19 cellular contexts compared by ENCODE assay signal in genomic region chr2:233365861-233366520, GRCh38. TPM values are rescaled to one million over a fixed set of nuclear protein-coding genes. Genes with fewer than 3 reads are reported as not detected.
A peak's percentile ranks its signal among the peaks of the same experiment; 100 is the strongest.
DNase-seq lines count a peak whose midpoint lies in the region; ATAC-seq, FAIRE-seq and TF ChIP-seq lines count a peak whose summit lies in the region.
"Had no signal": no experiment of that assay in that cellular context is flagged by ENCODE, and none has a peak within 500 bp of the region (broad histone marks: within the 10 kb centered on the region; RNA-seq: fewer than 3 reads in every experiment).

No MANE protein-coding gene starts in this region.

- H3K9me3 Mint-ChIP-seq in Caco-2 (ENCODE audit: unreplicated experiment): no peaks in the 10 kb centered on the region
- peaks cover 10% of the 10 kb centered on the region for H3K9me3 Mint-ChIP-seq in activated naive CD8-positive, alpha-beta T cell treated with anti-CD3 and anti-CD28 coated beads for 36 hours
- peaks cover 0 to 9% (median 4%) of the 10 kb centered on the region in 9 donors for H3K9me3 Mint-ChIP-seq in naive thymus-derived CD8-positive, alpha-beta T cell

- H3K9me3 ChIP-seq in BLaER1 (peaks cover 57% of the 10 kb centered on the region), Caco-2 (no peaks in the 10 kb centered on the region), HepG2 (ENCODE audit: low read length) (peaks cover 4% of the 10 kb centered on the region; the same call in 1 of the 2 replicates)

- peaks cover 55% of the 10 kb centered on the region for H4K20me1 ChIP-seq in BLaER1
- no peaks in the 10 kb centered on the region for H4K20me1 ChIP-seq in HepG2 (ENCODE audit: insufficient read depth, low read length)

- 95% methylated on average over 6 of the region's 6 CpGs for WGBS in HepG2 (ENCODE audit: low lambda C conversion rate)

- peaks cover 35% of the 10 kb centered on the region for H3K4me1 Mint-ChIP-seq in Caco-2 (ENCODE audit: low read depth, unreplicated experiment)
- peaks cover 51% of the 10 kb centered on the region for H3K4me1 Mint-ChIP-seq in activated naive CD8-positive, alpha-beta T cell treated with anti-CD3 and anti-CD28 coated beads for 36 hours
- H3K4me1 Mint-ChIP-seq in naive thymus-derived CD8-positive, alpha-beta T cell: peaks cover 32 to 85% (median 71%) of the 10 kb centered on the region in 4 donors

- peaks cover 37% of the 10 kb centered on the region for H3K79me2 ChIP-seq in HepG2 (ENCODE audit: insufficient read depth, low read length)

- H2AFZ ChIP-seq in HepG2 (ENCODE audit: low read length): no peak overlapping the region

- DNase-seq in Caco-2 (no peak), HepG2 (ENCODE audit: low spot score) (no peak), DMS114 treated with DMSO at 0.1 percent for 48 hours (lab: John Stamatoyannopoulos, UW; ENCODE audit: unreplicated experiment) (no peak)
- DNase-seq in activated naive CD8-positive, alpha-beta T cell treated with anti-CD3 and anti-CD28 coated beads for 36 hours: no peak
- no peak for DNase-seq in naive thymus-derived CD8-positive, alpha-beta T cell
- DNase-seq: effector CD4-positive, alpha-beta T cell; MG63; NCI-H146; SJCRH30; T-helper 2 cell; WERI-Rb-1 had no signal

- H3K27ac Mint-ChIP-seq in Caco-2 (ENCODE audit: unreplicated experiment): peak overlapping the region; percentile 36
- H3K27ac Mint-ChIP-seq in activated naive CD8-positive, alpha-beta T cell treated with anti-CD3 and anti-CD28 coated beads for 36 hours: peak overlapping the region; percentile 43
- H3K27ac Mint-ChIP-seq in naive thymus-derived CD8-positive, alpha-beta T cell: peak overlapping the region; percentile 32 to 91 (median 78)
- H3K27ac Mint-ChIP-seq: activated T-helper 17 cell treated with anti-CD3 and anti-CD28 coated beads, Interleukin-2, amount 50 U/mL, for 72 hours had no signal

- H3K4me3 ChIP-seq in BLaER1: no peak overlapping the region
- H3K4me3 ChIP-seq in Caco-2 (ENCODE audit: low read depth, low read length): no peak overlapping the region
- H3K4me3 ChIP-seq in HepG2 (replicated peaks in 1 of 3; ENCODE audit: insufficient read depth in 1 of 3, low read depth in 2 of 3, low read length in 3 of 3): no peak overlapping the region
- H3K4me3 ChIP-seq: cardiac muscle cell, esophagus muscularis mucosa, MG63, SJCRH30, tibial nerve had no signal

- TF ChIP-seq EP300 in HepG2 (IDR thresholded peaks at IDR 0.05; ENCODE audit: low read depth in 2 of 2, low read length in 2 of 2): no peak
- TF ChIP-seq EP300 in HepG2 (CRISPR knock-in tag; IDR thresholded peaks at IDR 0.05; ENCODE audit: borderline replicate concordance): no peak

- no peak overlapping the region for H3K9ac ChIP-seq in BLaER1
- no peak overlapping the region for H3K9ac ChIP-seq in HepG2 (ENCODE audit: insufficient read depth, low read depth, low read length)

- H3K36me3 ChIP-seq in BLaER1 (peaks cover 95% of the 10 kb centered on the region), Caco-2 (ENCODE audit: control insufficient read depth, insufficient read depth, low read length) (no peaks in the 10 kb centered on the region), HepG2 (replicated peaks in 1 of 2; ENCODE audit: control insufficient read depth in 1 of 2, insufficient read depth in 2 of 2, low read length in 2 of 2) (peaks cover 2 to 7% of the 10 kb centered on the region in 2 experiments; a peak in 4 of 5 replicates)
- H3K36me3 ChIP-seq: cardiac muscle cell, esophagus muscularis mucosa had no signal

- H3K27me3 Mint-ChIP-seq in Caco-2 (ENCODE audit: insufficient read depth, unreplicated experiment): no peaks in the 10 kb centered on the region
- H3K27me3 Mint-ChIP-seq in activated naive CD8-positive, alpha-beta T cell treated with anti-CD3 and anti-CD28 coated beads for 36 hours: no peaks in the 10 kb centered on the region
- H3K27me3 Mint-ChIP-seq in naive thymus-derived CD8-positive, alpha-beta T cell: no peaks in the 10 kb centered on the region
- H3K27me3 Mint-ChIP-seq: activated T-helper 17 cell treated with anti-CD3 and anti-CD28 coated beads, Interleukin-2, amount 50 U/mL, for 72 hours had no signal

- H3K4me3 Mint-ChIP-seq in Caco-2 (ENCODE audit: unreplicated experiment): no peak overlapping the region
- H3K4me3 Mint-ChIP-seq in activated naive CD8-positive, alpha-beta T cell treated with anti-CD3 and anti-CD28 coated beads for 36 hours: no peak overlapping the region
- peak overlapping the region in 2 of 10 donors; percentile 12 to 20 for H3K4me3 Mint-ChIP-seq in naive thymus-derived CD8-positive, alpha-beta T cell
- H3K4me3 Mint-ChIP-seq: activated T-helper 17 cell treated with anti-CD3 and anti-CD28 coated beads, Interleukin-2, amount 50 U/mL, for 72 hours had no signal

- H3K27me3 ChIP-seq in BLaER1: no peaks in the 10 kb centered on the region
- no peaks in the 10 kb centered on the region for H3K27me3 ChIP-seq in Caco-2 (replicated peaks; ENCODE audit: control insufficient read depth, insufficient read depth, low read length)
- H3K27me3 ChIP-seq in HepG2 (ENCODE audit: control insufficient read depth in 1 of 2, insufficient read depth in 2 of 2, low read length in 2 of 2): no peaks in the 10 kb centered on the region
- H3K27me3 ChIP-seq: cardiac muscle cell, esophagus muscularis mucosa, MG63, SJCRH30, tibial nerve had no signal

- in situ Hi-C loops in HepG2 (cut with HindIII; ENCODE audit: extremely low pct_ligation_motif_present, low pct_unique_long_range_greater_than_20kb): no loop called here

- H3K27ac ChIP-seq in BLaER1 (peak overlapping the region; percentile 20; the same call in 1 of the 2 replicates), HepG2 (ENCODE audit: extremely low read length, insufficient read depth, low read length) (no peak overlapping the region)
- H3K27ac ChIP-seq: cardiac muscle cell, esophagus muscularis mucosa, SJCRH30, tibial nerve, WERI-Rb-1 had no signal

- no peak for TF ChIP-seq RAD21 in HepG2 (CRISPR knock-in tag; IDR thresholded peaks at IDR 0.05)

- H3K4me1 ChIP-seq in BLaER1 (peaks cover 97% of the 10 kb centered on the region), Caco-2 (peaks cover 13% of the 10 kb centered on the region), HepG2 (ENCODE audit: insufficient read depth, low read length) (peaks cover 22% of the 10 kb centered on the region)
- H3K4me1 ChIP-seq: tibial nerve had no signal

- POLR2A ChIA-PET in Caco-2 (lab: Charles Lee) (no interaction called here), HepG2 (lab: Yijun Ruan, JAX) (interaction anchor here (0.7 kb wide), 1 partner anchor 11 kb away, joined by 3 read pairs; no protein-coding TSS in a partner anchor)
- POLR2A ChIA-PET in naive thymus-derived CD8-positive, alpha-beta T cell (lab: Charles Lee): interaction anchor here (1.0 to 2.2 kb wide), 4 partner anchors 9 to 96 kb away, joined by 3 to 9 read pairs (median 6); partner anchors contain the start of gene DGKD

- no peak for ATAC-seq in naive thymus-derived CD8-positive, alpha-beta T cell
- no peak for ATAC-seq in HepG2
- ATAC-seq in GM21723 (IDR thresholded peaks at IDR 0.05; ENCODE audit: unreplicated experiment): no peak
- no peak for ATAC-seq in HG02970 (IDR thresholded peaks at IDR 0.05; ENCODE audit: low FRiP score, unreplicated experiment)
- ATAC-seq: activated T-helper 17 cell treated with anti-CD3 and anti-CD28 coated beads, Interleukin-2, amount 50 U/mL, for 72 hours had no signal

- intact Hi-C loops in Caco-2 (cut with micrococcal nuclease; ENCODE audit: unreplicated experiment) (no loop called here), HepG2 (cut with micrococcal nuclease; ENCODE audit: unreplicated experiment) (no loop called here)

- CTCF ChIA-PET in Caco-2 (lab: Charles Lee): no interaction called here
- CTCF ChIA-PET in HepG2 (lab: Yijun Ruan, JAX; ENCODE audit: low intra/inter-chr PET ratio, low total read pairs): no interaction called here

- peaks cover 74% of the 10 kb centered on the region for H3K36me3 Mint-ChIP-seq in Caco-2 (ENCODE audit: insufficient read depth, unreplicated experiment)
- peaks cover 72% of the 10 kb centered on the region for H3K36me3 Mint-ChIP-seq in activated naive CD8-positive, alpha-beta T cell treated with anti-CD3 and anti-CD28 coated beads for 36 hours
- H3K36me3 Mint-ChIP-seq in naive thymus-derived CD8-positive, alpha-beta T cell: peaks cover 14 to 56% (median 17%) of the 10 kb centered on the region in 3 donors

- no peak for FAIRE-seq in HepG2 (lab: Jason Lieb, UNC)
- FAIRE-seq: H54 had no signal

- TF ChIP-seq CTCF in Caco-2 (IDR thresholded peaks at IDR 0.05; ENCODE audit: insufficient read depth in 1 of 2, low read depth in 1 of 2, low read length in 1 of 2, severe bottlenecking in 1 of 2, unreplicated experiment in 1 of 2) (no peak), HepG2 (CRISPR knock-in tag; IDR thresholded peaks at IDR 0.05) (no peak)

- no peak for TF ChIP-seq POLR2A in HepG2 (IDR thresholded peaks at IDR 0.05; ENCODE audit: insufficient read depth in 1 of 2, low read depth in 2 of 2, low read length in 2 of 2)

- BruUV-seq in Caco-2 (replicated peaks; lab: Mats Ljungman, UMichigan) (no TSS peak), HepG2 (replicated peaks; lab: Mats Ljungman, UMichigan) (no TSS peak)

- peak overlapping the region; percentile 10 for H3K4me2 ChIP-seq in BLaER1
- no peak overlapping the region for H3K4me2 ChIP-seq in HepG2 (ENCODE audit: low read depth, low read length)

RNA-seq across cellular contexts. Expression of gene DGKD, which starts 11.7 kb away (rescaled TPM):
- total RNA-seq in Caco-2 (2022): 105 and 108 TPM in 2 replicates
- 10 to 100 TPM; 63.2 to 76.0 TPM for total RNA-seq in activated naive CD8-positive, alpha-beta T cell treated with anti-CD3 and anti-CD28 coated beads for 36 hours
- 100 to 1,000 TPM; 300 to 315 TPM for total RNA-seq in naive thymus-derived CD8-positive, alpha-beta T cell
- polyA plus RNA-seq in naive thymus-derived CD8-positive, alpha-beta T cell: 10 to 100 TPM; 29.3 to 44.5 (median 31.6) TPM
- 20.6 and 24.5 TPM in 2 replicates for total RNA-seq in HepG2 (2016; rRNA removed; fragmentation: Illumina TruSeq; extraction: Trizol)
- total RNA-seq in HepG2 (2016; cell fraction: cytosol; rRNA removed; fragmentation: Illumina TruSeq; extraction: Trizol; ENCODE audit: low read depth): 14.8 and 17.4 TPM in 2 replicates
- total RNA-seq in HepG2 (2016; cell fraction: insoluble cytoplasmic fraction; rRNA removed; fragmentation: Illumina TruSeq; extraction: Trizol): 16.3 and 24.8 TPM in 2 replicates
- total RNA-seq in HepG2 (2016; cell fraction: membrane; rRNA removed; fragmentation: Illumina TruSeq; extraction: Trizol): 17.6 and 18.2 TPM in 2 replicates
- 42.7 and 44.6 TPM in 2 replicates for total RNA-seq in HepG2 (2016; cell fraction: nucleus; rRNA removed; fragmentation: Illumina TruSeq; extraction: Trizol)
- polyA plus RNA-seq in HepG2 (2011; rRNA removed): 33.2 and 40.3 TPM in 2 replicates
- polyA plus RNA-seq in HepG2 (2011; cell fraction: cytosol; rRNA removed): 13.1 and 13.6 TPM in 2 replicates
- 303 and 327 TPM in 2 replicates for polyA plus RNA-seq in HepG2 (2011; cell fraction: nucleus; rRNA removed)
- polyA plus RNA-seq in HepG2 (2012): 46.9 and 49.5 TPM in 2 replicates
- polyA plus RNA-seq in HepG2 (2016; cell fraction: cytosol; fragmentation: Illumina TruSeq; extraction: Trizol; ENCODE audit: low read depth): 5.9 and 7.2 TPM in 2 replicates
- polyA plus RNA-seq in HepG2 (2016; cell fraction: insoluble cytoplasmic fraction; fragmentation: Illumina TruSeq; extraction: Trizol; ENCODE audit: low read depth): 8.2 and 10.8 TPM in 2 replicates
- 5.2 and 5.9 TPM in 2 replicates for polyA plus RNA-seq in HepG2 (2016; cell fraction: membrane; fragmentation: Illumina TruSeq; extraction: Trizol; ENCODE audit: low read depth)
- 119 and 132 TPM in 2 replicates for polyA plus RNA-seq in HepG2 (2016; cell fraction: nucleus; fragmentation: Illumina TruSeq; extraction: Trizol; ENCODE audit: insufficient read depth, low read depth)
- polyA minus RNA-seq in HepG2 (2011; rRNA and poly(A)+ RNA removed; ENCODE audit: low replicate concordance): 44.8 and 91.4 TPM in 2 replicates
- polyA minus RNA-seq in HepG2 (2011; cell fraction: cytosol; rRNA and poly(A)+ RNA removed): 13.3 and 16.4 TPM in 2 replicates
- 54.7 and 79.4 TPM in 2 replicates for polyA minus RNA-seq in HepG2 (2011; cell fraction: nucleus; rRNA and poly(A)+ RNA removed)

RNA-seq across cellular contexts. Expression of gene SAG, which starts 58.4 kb away (rescaled TPM):
- total RNA-seq in Caco-2 (2022) (not detected in 2 replicates), HepG2 (2016; rRNA removed; fragmentation: Illumina TruSeq; extraction: Trizol) (not detected in 2 replicates)
- total RNA-seq in activated naive CD8-positive, alpha-beta T cell treated with anti-CD3 and anti-CD28 coated beads for 36 hours: under 1 TPM in 1 of 2 experiments, not detected in 1; 0.31 TPM
- 1 to 10 TPM in 1 of 2 experiments, not detected in 1; 1.2 TPM for total RNA-seq in naive thymus-derived CD8-positive, alpha-beta T cell
- polyA plus RNA-seq in naive thymus-derived CD8-positive, alpha-beta T cell: not detected
- not detected in 2 replicates for total RNA-seq in HepG2 (2016; cell fraction: cytosol; rRNA removed; fragmentation: Illumina TruSeq; extraction: Trizol; ENCODE audit: low read depth)
- not detected in 2 replicates for total RNA-seq in HepG2 (2016; cell fraction: insoluble cytoplasmic fraction; rRNA removed; fragmentation: Illumina TruSeq; extraction: Trizol)
- not detected in 2 replicates for total RNA-seq in HepG2 (2016; cell fraction: membrane; rRNA removed; fragmentation: Illumina TruSeq; extraction: Trizol)
- total RNA-seq in HepG2 (2016; cell fraction: nucleus; rRNA removed; fragmentation: Illumina TruSeq; extraction: Trizol): not detected in 2 replicates
- not detected in 2 replicates for polyA plus RNA-seq in HepG2 (2011; rRNA removed)
- polyA plus RNA-seq in HepG2 (2011; cell fraction: cytosol; rRNA removed): not detected in 2 replicates
- polyA plus RNA-seq in HepG2 (2011; cell fraction: nucleus; rRNA removed): 0.31 TPM in 1 of 2 replicates, not detected in the other
- polyA plus RNA-seq in HepG2 (2012): not detected in 2 replicates
- polyA plus RNA-seq in HepG2 (2016; cell fraction: cytosol; fragmentation: Illumina TruSeq; extraction: Trizol; ENCODE audit: low read depth): not detected in 2 replicates
- polyA plus RNA-seq in HepG2 (2016; cell fraction: insoluble cytoplasmic fraction; fragmentation: Illumina TruSeq; extraction: Trizol; ENCODE audit: low read depth): not detected in 2 replicates
- not detected in 2 replicates for polyA plus RNA-seq in HepG2 (2016; cell fraction: membrane; fragmentation: Illumina TruSeq; extraction: Trizol; ENCODE audit: low read depth)
- polyA plus RNA-seq in HepG2 (2016; cell fraction: nucleus; fragmentation: Illumina TruSeq; extraction: Trizol; ENCODE audit: insufficient read depth, low read depth): not detected in 2 replicates
- not detected in 2 replicates for polyA minus RNA-seq in HepG2 (2011; rRNA and poly(A)+ RNA removed; ENCODE audit: low replicate concordance)
- not detected in 2 replicates for polyA minus RNA-seq in HepG2 (2011; cell fraction: cytosol; rRNA and poly(A)+ RNA removed)
- polyA minus RNA-seq in HepG2 (2011; cell fraction: nucleus; rRNA and poly(A)+ RNA removed): not detected in 2 replicates
- total RNA-seq: cardiac muscle cell, esophagus muscularis mucosa, SJCRH30, tibial nerve had no signal
